In genomic region chr3:52682016-52682415, GRCh38 we compare ENCODE assay signal across 1 cellular context.
TF ChIP-seq lines count a peak whose summit lies in the region.

No MANE protein-coding gene starts in this region.

TF ChIP-seq in HepG2, 621 proteins besides CTCF, POLR2A, EP300 and RAD21 (continued from another document and continues in another):
- TF ChIP-seq ZNF318 (CRISPR knock-in tag; IDR thresholded peaks at IDR 0.05): no peak
- TF ChIP-seq MAF1 (CRISPR knock-in tag; IDR thresholded peaks at IDR 0.05; ENCODE audit: borderline replicate concordance): no peak
- no peak for TF ChIP-seq TFDP2 (CRISPR knock-in tag; IDR thresholded peaks at IDR 0.05)
- no peak for TF ChIP-seq EHMT2 (IDR thresholded peaks at IDR 0.05; ENCODE audit: borderline replicate concordance, low read depth, low read length)
- TF ChIP-seq ZNF441 (CRISPR knock-in tag; IDR thresholded peaks at IDR 0.05; ENCODE audit: borderline replicate concordance): 0 out of 2 replicates have a peak, but pooled peaks have one; percentile 26
- no peak for TF ChIP-seq ZNF549 (CRISPR knock-in tag; IDR thresholded peaks at IDR 0.05)
- no peak for TF ChIP-seq GABPA (IDR thresholded peaks at IDR 0.05; ENCODE audit: low read depth, low read length)
- TF ChIP-seq GABPA (CRISPR knock-in tag; IDR thresholded peaks at IDR 0.05; ENCODE audit: low read depth): no peak
- peak in 1 of 2 experiments; percentile 52; a peak in 1 of 4 replicates for TF ChIP-seq KLF16 (CRISPR knock-in tag; IDR thresholded peaks at IDR 0.05)
- peak; percentile 60; the same call in 1 of the 2 replicates for TF ChIP-seq IKZF5 (CRISPR knock-in tag; IDR thresholded peaks at IDR 0.05)
- no peak for TF ChIP-seq SMARCC2 (IDR thresholded peaks at IDR 0.05)
- no peak for TF ChIP-seq CENPX (CRISPR knock-in tag; IDR thresholded peaks at IDR 0.05)
- TF ChIP-seq CENPT (CRISPR knock-in tag; IDR thresholded peaks at IDR 0.05; ENCODE audit: low read depth): no peak
- TF ChIP-seq HNRNPK (IDR thresholded peaks at IDR 0.05; ENCODE audit: low read depth, low read length, poor library complexity, severe bottlenecking): no peak
- peak; percentile 25 for TF ChIP-seq ASH2L (IDR thresholded peaks at IDR 0.05; ENCODE audit: insufficient read length, low read depth, low read length)
- no peak for TF ChIP-seq ZNF710 (CRISPR knock-in tag; IDR thresholded peaks at IDR 0.05; ENCODE audit: borderline replicate concordance)
- TF ChIP-seq MLX (CRISPR knock-in tag; IDR thresholded peaks at IDR 0.05): peak; percentile 42; the same call in 1 of the 2 replicates
- TF ChIP-seq SNAPC4 (CRISPR knock-in tag; IDR thresholded peaks at IDR 0.05): no peak
- no peak for TF ChIP-seq ZBTB20 (CRISPR knock-in tag; IDR thresholded peaks at IDR 0.05; ENCODE audit: borderline replicate concordance, low read depth)
- TF ChIP-seq POLR2G (IDR thresholded peaks at IDR 0.05; ENCODE audit: low read depth, low read length): no peak
- TF ChIP-seq ZNF468 (CRISPR knock-in tag; IDR thresholded peaks at IDR 0.05): no peak
- TF ChIP-seq DNMT3B (CRISPR knock-in tag; conservative IDR thresholded peaks at IDR 0.05): no peak
- TF ChIP-seq MED13 (CRISPR knock-in tag; IDR thresholded peaks at IDR 0.05): no peak
- no peak for TF ChIP-seq ZBTB3 (CRISPR knock-in tag; IDR thresholded peaks at IDR 0.05; ENCODE audit: borderline replicate concordance, low read depth)
- TF ChIP-seq ZNF878 (CRISPR knock-in tag; IDR thresholded peaks at IDR 0.05): 0 out of 2 replicates have a peak, but pooled peaks have one; percentile 20
- no peak for TF ChIP-seq NAIF1 (CRISPR knock-in tag; IDR thresholded peaks at IDR 0.05; ENCODE audit: borderline replicate concordance)
- TF ChIP-seq PCBP1 (IDR thresholded peaks at IDR 0.05; ENCODE audit: borderline replicate concordance, low read depth, low read length): no peak
- no peak for TF ChIP-seq THAP8 (CRISPR knock-in tag; IDR thresholded peaks at IDR 0.05; ENCODE audit: borderline replicate concordance)
- peak; percentile 64; the same call in 1 of the 2 replicates for TF ChIP-seq ERF (CRISPR knock-in tag; IDR thresholded peaks at IDR 0.05)
- no peak for TF ChIP-seq ZNF572 (CRISPR knock-in tag; IDR thresholded peaks at IDR 0.05)
- no peak for TF ChIP-seq NBN (conservative IDR thresholded peaks at IDR 0.05)
- TF ChIP-seq ZNF800 (CRISPR knock-in tag; IDR thresholded peaks at IDR 0.05): 0 out of 2 replicates have a peak, but pooled peaks have one; percentile 48
- no peak for TF ChIP-seq ZNF501 (CRISPR knock-in tag; IDR thresholded peaks at IDR 0.05)
- no peak for TF ChIP-seq DBP (CRISPR knock-in tag; IDR thresholded peaks at IDR 0.05; ENCODE audit: not compliant biosample characterization)
- no peak for TF ChIP-seq PAWR (CRISPR knock-in tag; IDR thresholded peaks at IDR 0.05; ENCODE audit: borderline replicate concordance)
- no peak for TF ChIP-seq ZNF780A (CRISPR knock-in tag; IDR thresholded peaks at IDR 0.05)
- TF ChIP-seq ZNF761 (CRISPR knock-in tag; conservative IDR thresholded peaks at IDR 0.05): no peak
- TF ChIP-seq NFIC (IDR thresholded peaks at IDR 0.05; ENCODE audit: low read length): no peak
- TF ChIP-seq JUND (CRISPR knock-in tag; IDR thresholded peaks at IDR 0.05): no peak
- TF ChIP-seq XRCC5 (optimal IDR thresholded peaks at IDR 0.05; ENCODE audit: low read length): peak; percentile 34
